ENCODE assay signal across 29 cellular contexts in genomic region chr17:36679815-36680467, GRCh38.
"Had no signal": no experiment of that assay in that cellular context is flagged by ENCODE, and none has a peak within 500 bp of the region (broad histone marks: within the 10 kb centered on the region; RNA-seq: fewer than 3 reads in every experiment).

No MANE protein-coding gene starts in this region.

- DNase-seq: activated CD4-positive, alpha-beta T cell treated with anti-CD3 and anti-CD28 coated beads for 36 hours; activated CD4-positive, alpha-beta T cell treated with anti-CD3 and anti-CD28 coated beads, Interleukin-2, amount 10 ng/mL, durations not matched to agents 7 days and 5 days; activated CD4-positive, alpha-beta T cell treated with anti-CD3 and anti-CD28 coated beads, Interleukin-2, amount 50 U/mL, for 48 hours; activated CD8-positive, alpha-beta T cell treated with anti-CD3 and anti-CD28 coated beads, Interleukin-2, amount 10 ng/mL, durations not matched to agents 7 days and 5 days; activated effector memory CD4-positive, alpha-beta T cell treated with anti-CD3 and anti-CD28 coated beads, Interleukin-2, amount 50 U/mL, for 16 hours; activated naive CD4-positive, alpha-beta T cell; activated naive CD4-positive, alpha-beta T cell treated with anti-CD3 and anti-CD28 coated beads, Interleukin-2, amount 50 U/mL, for 16 hours; activated naive CD8-positive, alpha-beta T cell treated with anti-CD3 and anti-CD28 coated beads, Interleukin-2, amount 10 ng/mL, durations not matched to agents 7 days and 5 days; activated T-cell treated with anti-CD3 and anti-CD28 coated beads, Interleukin-2, amount 50 U/mL, for 48 hours; amygdala; Karpas-422; NCI-H1105; NCI-H1417 treated with DMSO at 0.1 percent for 48 hours; NCI-H1930; NCI-H345; NCI-H524 treated with DMSO at 0.1 percent for 48 hours; NK-92 treated with Interleukin-12 subunit alpha and Interleukin-12 subunit beta, amount 100 ng/mL, for 24 hours; PC-9; SIG-M5 had no signal

- H3K4me1 ChIP-seq: ascending aorta had no signal

- H3K27ac ChIP-seq: ascending aorta, cardiac muscle cell, PC-9, RWPE1 had no signal

- H3K4me3 Mint-ChIP-seq: activated CD4-positive, alpha-beta T cell treated with anti-CD3 and anti-CD28 coated beads for 36 hours; activated CD4-positive, alpha-beta T cell treated with anti-CD3 and anti-CD28 coated beads, Interleukin-2, amount 10 ng/mL, durations not matched to agents 7 days and 5 days; activated CD8-positive, alpha-beta T cell treated with anti-CD3 and anti-CD28 coated beads, Interleukin-2, amount 10 ng/mL, durations not matched to agents 7 days and 5 days; activated naive CD8-positive, alpha-beta T cell treated with anti-CD3 and anti-CD28 coated beads, Interleukin-2, amount 10 ng/mL, durations not matched to agents 7 days and 5 days; central memory CD8-positive, alpha-beta T cell; T-helper 1 cell treated with Interleukin-12 subunit alpha and Interleukin-12 subunit beta and Interleukin-4 antibody, amounts not matched to agents 30 μg/mL and 1 μg/mL, for 36 hours; T-helper 2 cell treated with Interferon-gamma antibody and Interleukin-4, amounts not matched to agents 5 μg/mL and 100 μg/mL, for 36 hours had no signal

- H3K9me3 ChIP-seq: ascending aorta had no signal

- H3K9me3 Mint-ChIP-seq: activated CD4-positive, alpha-beta T cell treated with anti-CD3 and anti-CD28 coated beads, Interleukin-2, amount 10 ng/mL, durations not matched to agents 7 days and 5 days; activated naive CD8-positive, alpha-beta T cell treated with anti-CD3 and anti-CD28 coated beads, Interleukin-2, amount 10 ng/mL, durations not matched to agents 7 days and 5 days; central memory CD8-positive, alpha-beta T cell; T-helper 1 cell treated with Interleukin-12 subunit alpha and Interleukin-12 subunit beta and Interleukin-4 antibody, amounts not matched to agents 30 μg/mL and 1 μg/mL, for 36 hours; T-helper 2 cell treated with Interferon-gamma antibody and Interleukin-4, amounts not matched to agents 5 μg/mL and 100 μg/mL, for 36 hours had no signal

- H3K27me3 Mint-ChIP-seq: activated CD4-positive, alpha-beta T cell treated with anti-CD3 and anti-CD28 coated beads for 36 hours; activated CD4-positive, alpha-beta T cell treated with anti-CD3 and anti-CD28 coated beads, Interleukin-2, amount 10 ng/mL, durations not matched to agents 7 days and 5 days; activated naive CD8-positive, alpha-beta T cell treated with anti-CD3 and anti-CD28 coated beads, Interleukin-2, amount 10 ng/mL, durations not matched to agents 7 days and 5 days had no signal

- H3K4me2 ChIP-seq: PC-9 had no signal

- FAIRE-seq: RCC 7860, TTC549 had no signal

- H3K27me3 ChIP-seq: ascending aorta, cardiac muscle cell had no signal

- H3K4me3 ChIP-seq: ascending aorta, cardiac muscle cell, PC-9 had no signal

- ATAC-seq: activated CD4-positive, alpha-beta T cell treated with anti-CD3 and anti-CD28 coated beads for 36 hours; activated CD4-positive, CD25-positive, alpha-beta regulatory T cell treated with anti-CD3 and anti-CD28 coated beads, Interleukin-2, amount 50 U/mL, for 24 hours; activated CD8-positive, alpha-beta T cell treated with anti-CD3 and anti-CD28 coated beads, Interleukin-2, amount 10 ng/mL, durations not matched to agents 7 days and 5 days; Right ventricle myocardium inferior had no signal

- H3K36me3 ChIP-seq: ascending aorta, cardiac muscle cell had no signal

- H3K27ac Mint-ChIP-seq: activated CD4-positive, alpha-beta T cell treated with anti-CD3 and anti-CD28 coated beads for 36 hours; activated CD4-positive, alpha-beta T cell treated with anti-CD3 and anti-CD28 coated beads, Interleukin-2, amount 10 ng/mL, durations not matched to agents 7 days and 5 days; activated naive CD8-positive, alpha-beta T cell treated with anti-CD3 and anti-CD28 coated beads, Interleukin-2, amount 10 ng/mL, durations not matched to agents 7 days and 5 days; T-helper 1 cell treated with Interleukin-12 subunit alpha and Interleukin-12 subunit beta and Interleukin-4 antibody, amounts not matched to agents 30 μg/mL and 1 μg/mL, for 36 hours; T-helper 2 cell treated with Interferon-gamma antibody and Interleukin-4, amounts not matched to agents 5 μg/mL and 100 μg/mL, for 36 hours had no signal

- H3K36me3 Mint-ChIP-seq: activated naive CD8-positive, alpha-beta T cell treated with anti-CD3 and anti-CD28 coated beads, Interleukin-2, amount 10 ng/mL, durations not matched to agents 7 days and 5 days had no signal
